In the genomic region with DNA sequence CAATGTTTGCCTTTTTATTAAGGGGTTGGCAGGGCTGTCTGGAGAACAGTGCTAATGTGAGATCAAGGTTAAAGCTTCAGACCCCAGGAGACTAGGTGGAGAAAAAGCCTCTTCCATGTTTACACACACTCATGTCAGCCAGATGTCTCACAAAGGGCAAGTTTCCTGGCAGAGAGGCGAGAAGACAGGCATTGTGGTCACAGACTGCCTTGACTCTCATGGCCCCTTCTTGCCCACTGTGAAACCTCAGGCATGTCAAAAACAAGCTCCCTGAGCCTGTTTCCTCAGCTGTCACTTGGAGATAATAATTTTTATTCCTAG, we compare ENCODE assay signal across 10 cellular contexts.
DNase-seq lines count a peak whose midpoint lies in the region; ATAC-seq and TF ChIP-seq lines count a peak whose summit lies in the region.
"Had no signal": no experiment of that assay in that cellular context is flagged by ENCODE, and none has a peak within 500 bp of the region (broad histone marks: within the 10 kb centered on the region; RNA-seq: fewer than 3 reads in every experiment).

No MANE protein-coding gene starts in this region.

- 0 out of 2 replicates have a peak overlapping the region, but pooled peaks have one; percentile 19 for H3K4me2 ChIP-seq in SK-N-SH

- no peaks in the 10 kb centered on the region for H3K9me3 ChIP-seq in SK-N-SH
- H3K9me3 ChIP-seq in heart left ventricle, result no peaks in the 10 kb centered on the region
- no peaks in the 10 kb centered on the region for H3K9me3 ChIP-seq in CD4-positive, alpha-beta memory T cell (ENCODE audit: control insufficient read depth in 1 of 2, low read length in 2 of 2)
- H3K9me3 ChIP-seq: thoracic aorta had no signal

- no peaks in the 10 kb centered on the region for H3K36me3 Mint-ChIP-seq in CD4-positive, alpha-beta memory T cell

- peaks cover 3 to 5% of the 10 kb centered on the region in 2 donors for H3K27me3 Mint-ChIP-seq in CD4-positive, alpha-beta memory T cell

- intact Hi-C loops in heart left ventricle (cut with DNase I), result no loop called here
- intact Hi-C loops in CD4-positive, alpha-beta memory T cell (cut with micrococcal nuclease), result no loop called here

- H3K4me1 Mint-ChIP-seq in CD4-positive, alpha-beta memory T cell, result peaks cover 0 to 3% (median 0%) of the 10 kb centered on the region in 4 donors

- H3K4me3 Mint-ChIP-seq in CD4-positive, alpha-beta memory T cell, result no peak overlapping the region

- H3K4me3 ChIP-seq in SK-N-SH (ENCODE audit: low read depth in 2 of 2, low read length in 1 of 2), result no peak overlapping the region
- no peak overlapping the region for H3K4me3 ChIP-seq in heart left ventricle
- no peak overlapping the region for H3K4me3 ChIP-seq in CD4-positive, alpha-beta memory T cell (ENCODE audit: low read length in 2 of 2)
- H3K4me3 ChIP-seq: thoracic aorta had no signal

- H3K27ac Mint-ChIP-seq in CD4-positive, alpha-beta memory T cell, result no peak overlapping the region

- no peak overlapping the region for H2AFZ ChIP-seq in SK-N-SH (ENCODE audit: low read depth)

- no peaks in the 10 kb centered on the region; the same call in 1 of the 2 replicates for H3K79me2 ChIP-seq in SK-N-SH (ENCODE audit: insufficient read depth)

- no peaks in the 10 kb centered on the region for H3K9me3 Mint-ChIP-seq in CD4-positive, alpha-beta memory T cell

- H4K20me1 ChIP-seq in SK-N-SH (ENCODE audit: insufficient read depth), result peaks cover 5% of the 10 kb centered on the region; the same call in 1 of the 2 replicates

- peaks cover 5% of the 10 kb centered on the region for H3F3A ChIP-seq in SK-N-SH (replicated peaks; ENCODE audit: insufficient read depth)

- no peak for TF ChIP-seq POLR2A in heart left ventricle (IDR thresholded peaks at IDR 0.05)

- no peak for TF ChIP-seq CTCF in SK-N-SH (IDR thresholded peaks at IDR 0.05)
- no peak for TF ChIP-seq CTCF in heart left ventricle (IDR thresholded peaks at IDR 0.05)

- no peaks in the 10 kb centered on the region for H3K9me2 ChIP-seq in SK-N-SH

- no peak for TF ChIP-seq EP300 in SK-N-SH (IDR thresholded peaks at IDR 0.05; ENCODE audit: borderline replicate concordance in 1 of 2, low read depth in 1 of 2, low read length in 1 of 2)

- H3K27ac ChIP-seq in SK-N-SH (ENCODE audit: low read depth in 2 of 2, low read length in 1 of 2) (peak overlapping the region; percentile 19 to 96; a peak in 3 of 4 replicates), heart left ventricle (peak overlapping the region in 3 of 12 donors; percentile 0 to 4 (median 2))
- no peak overlapping the region for H3K27ac ChIP-seq in CD4-positive, alpha-beta memory T cell (ENCODE audit: low read depth, low read length)
- H3K27ac ChIP-seq: thoracic aorta had no signal

- POLR2A ChIA-PET in SK-N-SH (lab: Yijun Ruan, JAX), result no interaction called here
- POLR2A ChIA-PET in CD4-positive, alpha-beta memory T cell (lab: Charles Lee; ENCODE audit: partially characterized antibody), result no interaction called here

- no peaks in the 10 kb centered on the region for H3K27me3 ChIP-seq in SK-N-SH (ENCODE audit: insufficient read depth)
- no peaks in the 10 kb centered on the region for H3K27me3 ChIP-seq in heart left ventricle
- no peaks in the 10 kb centered on the region for H3K27me3 ChIP-seq in CD4-positive, alpha-beta memory T cell (ENCODE audit: insufficient read depth, low read length)

- no peak for TF ChIP-seq RAD21 in SK-N-SH (IDR thresholded peaks at IDR 0.05; ENCODE audit: low read length)

- peak in 3 of 4 donors; percentile 19 to 69 (median 44) for ATAC-seq in heart left ventricle
- no peak for ATAC-seq in GM21367 (IDR thresholded peaks at IDR 0.05; ENCODE audit: unreplicated experiment)
- no peak for ATAC-seq in HG02588 (IDR thresholded peaks at IDR 0.05; ENCODE audit: unreplicated experiment)

- WGBS in SK-N-SH (ENCODE audit: low lambda C conversion rate), result 40% methylated on average over 1 of the region's 1 CpG
- 30 to 51% (median 42%) methylated on average over 1 of the region's 1 CpG for WGBS in heart left ventricle, 4 donors

- DNase-seq in A172 (ENCODE audit: low spot score) (peak; percentile 30), GM04504 (ENCODE audit: low read depth) (peak; percentile 16), SK-N-SH (peak; percentile 16), heart left ventricle (peak in 3 of 5 donors; percentile 15 to 39 (median 21)), T-helper 9 cell (no peak)
- DNase-seq in CD4-positive, alpha-beta memory T cell, result no peak
- DNase-seq: MV-4-11 had no signal

- peaks cover 0 to 2% of the 10 kb centered on the region in 2 experiments for H3K36me3 ChIP-seq in SK-N-SH (replicated peaks in 1 of 2; ENCODE audit: control insufficient read depth in 1 of 2, insufficient read depth in 2 of 2, low read length in 1 of 2)
- H3K36me3 ChIP-seq in heart left ventricle, result no peaks in the 10 kb centered on the region
- no peaks in the 10 kb centered on the region for H3K36me3 ChIP-seq in CD4-positive, alpha-beta memory T cell (ENCODE audit: insufficient read depth, low read length)
- H3K36me3 ChIP-seq: thoracic aorta had no signal

- H3K9ac ChIP-seq in SK-N-SH, result no peak overlapping the region

- H3K4me1 ChIP-seq in SK-N-SH (ENCODE audit: control insufficient read depth in 1 of 2, insufficient read depth in 2 of 2, low read depth in 1 of 2, low read length in 1 of 2), result peaks cover 12 to 27% of the 10 kb centered on the region in 2 experiments; a peak in 3 of 4 replicates
- peaks cover 0 to 21% (median 13%) of the 10 kb centered on the region in 12 donors for H3K4me1 ChIP-seq in heart left ventricle
- no peaks in the 10 kb centered on the region for H3K4me1 ChIP-seq in CD4-positive, alpha-beta memory T cell (ENCODE audit: insufficient read depth, low read length)

- CTCF ChIA-PET in SK-N-SH (lab: Yijun Ruan, JAX), result interaction anchor here (0.7 to 1.5 kb wide), 8 partner anchors 12 to 123 kb away, joined by 3 to 5 read pairs (median 3); no protein-coding TSS in a partner anchor
- CTCF ChIA-PET in CD4-positive, alpha-beta memory T cell (lab: Charles Lee; ENCODE audit: partially characterized antibody), result interaction anchor here (1.7 kb wide), 1 partner anchor 61 kb away, joined by 4 read pairs; no protein-coding TSS in a partner anchor

TF ChIP-seq in SK-N-SH, 30 proteins besides CTCF, POLR2A, EP300 and RAD21:
- 0 out of 2 replicates have a peak, but pooled peaks have one; percentile 3 for TF ChIP-seq TCF12 (IDR thresholded peaks at IDR 0.05)
- TF ChIP-seq, protein P1, sequence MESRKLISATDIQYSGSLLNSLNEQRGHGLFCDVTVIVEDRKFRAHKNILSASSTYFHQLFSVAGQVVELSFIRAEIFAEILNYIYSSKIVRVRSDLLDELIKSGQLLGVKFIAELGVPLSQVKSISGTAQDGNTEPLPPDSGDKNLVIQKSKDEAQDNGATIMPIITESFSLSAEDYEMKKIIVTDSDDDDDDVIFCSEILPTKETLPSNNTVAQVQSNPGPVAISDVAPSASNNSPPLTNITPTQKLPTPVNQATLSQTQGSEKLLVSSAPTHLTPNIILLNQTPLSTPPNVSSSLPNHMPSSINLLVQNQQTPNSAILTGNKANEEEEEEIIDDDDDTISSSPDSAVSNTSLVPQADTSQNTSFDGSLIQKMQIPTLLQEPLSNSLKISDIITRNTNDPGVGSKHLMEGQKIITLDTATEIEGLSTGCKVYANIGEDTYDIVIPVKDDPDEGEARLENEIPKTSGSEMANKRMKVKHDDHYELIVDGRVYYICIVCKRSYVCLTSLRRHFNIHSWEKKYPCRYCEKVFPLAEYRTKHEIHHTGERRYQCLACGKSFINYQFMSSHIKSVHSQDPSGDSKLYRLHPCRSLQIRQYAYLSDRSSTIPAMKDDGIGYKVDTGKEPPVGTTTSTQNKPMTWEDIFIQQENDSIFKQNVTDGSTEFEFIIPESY (IDR thresholded peaks at IDR 0.05; ENCODE audit: borderline replicate concordance, low read depth), result no peak
- TF ChIP-seq, protein P2, sequence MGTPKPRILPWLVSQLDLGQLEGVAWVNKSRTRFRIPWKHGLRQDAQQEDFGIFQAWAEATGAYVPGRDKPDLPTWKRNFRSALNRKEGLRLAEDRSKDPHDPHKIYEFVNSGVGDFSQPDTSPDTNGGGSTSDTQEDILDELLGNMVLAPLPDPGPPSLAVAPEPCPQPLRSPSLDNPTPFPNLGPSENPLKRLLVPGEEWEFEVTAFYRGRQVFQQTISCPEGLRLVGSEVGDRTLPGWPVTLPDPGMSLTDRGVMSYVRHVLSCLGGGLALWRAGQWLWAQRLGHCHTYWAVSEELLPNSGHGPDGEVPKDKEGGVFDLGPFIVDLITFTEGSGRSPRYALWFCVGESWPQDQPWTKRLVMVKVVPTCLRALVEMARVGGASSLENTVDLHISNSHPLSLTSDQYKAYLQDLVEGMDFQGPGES (IDR thresholded peaks at IDR 0.05; ENCODE audit: low read depth, low read length), result no peak
- TF ChIP-seq FOXJ3 (CRISPR knock-in tag; IDR thresholded peaks at IDR 0.05), result no peak
- TF ChIP-seq, protein P3, sequence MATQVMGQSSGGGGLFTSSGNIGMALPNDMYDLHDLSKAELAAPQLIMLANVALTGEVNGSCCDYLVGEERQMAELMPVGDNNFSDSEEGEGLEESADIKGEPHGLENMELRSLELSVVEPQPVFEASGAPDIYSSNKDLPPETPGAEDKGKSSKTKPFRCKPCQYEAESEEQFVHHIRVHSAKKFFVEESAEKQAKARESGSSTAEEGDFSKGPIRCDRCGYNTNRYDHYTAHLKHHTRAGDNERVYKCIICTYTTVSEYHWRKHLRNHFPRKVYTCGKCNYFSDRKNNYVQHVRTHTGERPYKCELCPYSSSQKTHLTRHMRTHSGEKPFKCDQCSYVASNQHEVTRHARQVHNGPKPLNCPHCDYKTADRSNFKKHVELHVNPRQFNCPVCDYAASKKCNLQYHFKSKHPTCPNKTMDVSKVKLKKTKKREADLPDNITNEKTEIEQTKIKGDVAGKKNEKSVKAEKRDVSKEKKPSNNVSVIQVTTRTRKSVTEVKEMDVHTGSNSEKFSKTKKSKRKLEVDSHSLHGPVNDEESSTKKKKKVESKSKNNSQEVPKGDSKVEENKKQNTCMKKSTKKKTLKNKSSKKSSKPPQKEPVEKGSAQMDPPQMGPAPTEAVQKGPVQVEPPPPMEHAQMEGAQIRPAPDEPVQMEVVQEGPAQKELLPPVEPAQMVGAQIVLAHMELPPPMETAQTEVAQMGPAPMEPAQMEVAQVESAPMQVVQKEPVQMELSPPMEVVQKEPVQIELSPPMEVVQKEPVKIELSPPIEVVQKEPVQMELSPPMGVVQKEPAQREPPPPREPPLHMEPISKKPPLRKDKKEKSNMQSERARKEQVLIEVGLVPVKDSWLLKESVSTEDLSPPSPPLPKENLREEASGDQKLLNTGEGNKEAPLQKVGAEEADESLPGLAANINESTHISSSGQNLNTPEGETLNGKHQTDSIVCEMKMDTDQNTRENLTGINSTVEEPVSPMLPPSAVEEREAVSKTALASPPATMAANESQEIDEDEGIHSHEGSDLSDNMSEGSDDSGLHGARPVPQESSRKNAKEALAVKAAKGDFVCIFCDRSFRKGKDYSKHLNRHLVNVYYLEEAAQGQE (IDR thresholded peaks at IDR 0.05; ENCODE audit: low read depth, low read length), result no peak
- TF ChIP-seq MXI1 (IDR thresholded peaks at IDR 0.05; ENCODE audit: low read depth, low read length), result 0 out of 2 replicates have a peak, but pooled peaks have one; percentile 13
- no peak for TF ChIP-seq RCOR1 (IDR thresholded peaks at IDR 0.05; ENCODE audit: low read length)
- no peak for TF ChIP-seq NFIC (IDR thresholded peaks at IDR 0.05; ENCODE audit: borderline replicate concordance)

Comparison
In these comparisons a context has a peak if more than half of its experiments do, and no peak if none do; other contexts are left out.
1. DNase-seq: peak in A172 (single experiment), GM04504 (single experiment), SK-N-SH (single experiment) and heart left ventricle (3 of 5); none in T-helper 9 cell (single experiment) and CD4-positive, alpha-beta memory T cell (0 of 5).
2. ATAC-seq: peak in heart left ventricle (3 of 4); none in GM21367 (single experiment) and HG02588 (single experiment).